Comparison of ENCODE assay signal across 24 cellular contexts in genomic region chr20:51545515-51545914, GRCh38. TPM values are rescaled to one million over a fixed set of nuclear protein-coding genes. Genes with fewer than 3 reads are reported as not detected.
DNase-seq lines count a peak whose midpoint lies in the region; ATAC-seq, FAIRE-seq and TF ChIP-seq lines count a peak whose summit lies in the region.
"Had no signal": no experiment of that assay in that cellular context is flagged by ENCODE, and none has a peak within 500 bp of the region (broad histone marks: within the 10 kb centered on the region; RNA-seq: fewer than 3 reads in every experiment).

No MANE protein-coding gene starts in this region.

- no peaks in the 10 kb centered on the region for H3K36me3 ChIP-seq in GM12878 (ENCODE audit: control insufficient read depth in 2 of 2, insufficient read depth in 2 of 2, low read length in 1 of 2)
- H3K36me3 ChIP-seq in endothelial cell of umbilical vein (ENCODE audit: control insufficient read depth in 2 of 2, extremely low read depth in 1 of 2, insufficient read depth in 2 of 2, low read length in 2 of 2) = no peaks in the 10 kb centered on the region
- H3K36me3 ChIP-seq: BLaER1 had no signal

- SMC1A ChIA-PET in GM12878 (lab: Charles Lee; ENCODE audit: uncharacterized antibody, unreplicated experiment) = no interaction called here

- H3K9ac ChIP-seq in GM12878 (ENCODE audit: control insufficient read depth, insufficient read depth, low read length) = no peak overlapping the region
- H3K9ac ChIP-seq in endothelial cell of umbilical vein (replicated peaks; ENCODE audit: extremely low read depth, insufficient read depth, low read length) = no peak overlapping the region
- H3K9ac ChIP-seq: BLaER1 had no signal

- TF ChIP-seq POLR2A in A549 (IDR thresholded peaks at IDR 0.05; ENCODE audit: low read length) (no peak), GM12878 (IDR thresholded peaks at IDR 0.05; ENCODE audit: low read depth, low read length) (no peak), endothelial cell of umbilical vein (IDR thresholded peaks at IDR 0.05; ENCODE audit: low read depth, low read length) (no peak)

- TF ChIP-seq RAD21 in A549 (conservative IDR thresholded peaks at IDR 0.05 in 1 of 2, IDR thresholded peaks at IDR 0.05 in 1 of 2) (no peak), GM12878 (IDR thresholded peaks at IDR 0.05; ENCODE audit: insufficient read depth, low read depth, low read length) (no peak)

- intact Hi-C loops in CD14-positive monocyte (cut with micrococcal nuclease) (no loop called here), GM12878 (cut with micrococcal nuclease; ENCODE audit: unreplicated experiment) (no loop called here), endothelial cell of umbilical vein (cut with micrococcal nuclease) (no loop called here), posterior cingulate gyrus (cut with DNase I) (no loop called here)

- H3K27ac ChIP-seq in A549 = no peak overlapping the region
- H3K27ac ChIP-seq in GM12878 (ENCODE audit: control insufficient read depth, insufficient read depth) = no peak overlapping the region
- no peak overlapping the region for H3K27ac ChIP-seq in endothelial cell of umbilical vein (ENCODE audit: insufficient read depth, low read depth, low read length)
- H3K27ac ChIP-seq: BLaER1, C4-2B had no signal

- RAD21 ChIA-PET in GM12878 (lab: Charles Lee; ENCODE audit: unreplicated experiment) = no interaction called here

- peaks cover 39 to 47% (median 43%) of the 10 kb centered on the region in 3 donors for H3K27me3 Mint-ChIP-seq in CD14-positive monocyte (ENCODE audit: low read depth in 3 of 3)
- H3K27me3 Mint-ChIP-seq: CD4-positive, alpha-beta T cell had no signal

- DNase-seq in A549 (ENCODE audit: low read depth in 1 of 2, low spot score in 1 of 2) = no peak
- no peak for DNase-seq in CD14-positive monocyte (ENCODE audit: low spot score)
- DNase-seq in GM12878 (ENCODE audit: low read depth, low spot score) = no peak
- DNase-seq in endothelial cell of umbilical vein (ENCODE audit: low read depth, low spot score) = no peak
- DNase-seq in stimulated activated CD4-positive, alpha-beta T cell treated with anti-CD3 and anti-CD28 coated beads, Interleukin-15, amount 100 ng/mL, for 24 hours = no peak
- DNase-seq in posterior cingulate gyrus = no peak
- DNase-seq in stimulated activated CD4-positive, alpha-beta T cell treated with anti-CD3 and anti-CD28 coated beads, Interleukin-2, amount 100 ng/mL, for 24 hours = no peak
- no peak for DNase-seq in NCI-H1436 treated with DMSO at 0.1 percent for 48 hours (lab: John Stamatoyannopoulos, UW)
- DNase-seq: CD4-positive, alpha-beta T cell; CD8-positive, alpha-beta memory T cell; DMS 273 treated with DMSO at 0.1 percent for 48 hours; DMS79; EL; GDM1; H9; HFFc6 had no signal

- CTCF ChIA-PET in A549 (lab: Yijun Ruan, JAX) = interaction anchor here (1.2 to 1.5 kb wide), 3 partner anchors 9 to 160 kb away, joined by 3 to 5 read pairs (median 4); no protein-coding TSS in a partner anchor
- CTCF ChIA-PET in GM12878 (lab: Yijun Ruan, JAX) = interaction anchor here (6.9 kb wide), 1 partner anchor 159 kb away, joined by 28 read pairs; no protein-coding TSS in a partner anchor
- CTCF ChIA-PET in endothelial cell of umbilical vein (lab: Charles Lee) = interaction anchor here (1.6 to 4.9 kb wide), 2 partner anchors 8 to 50 kb away, joined by 4 to 42 read pairs; no protein-coding TSS in a partner anchor

- BruUV-seq in GM12878 (replicated peaks; lab: Mats Ljungman, UMichigan) (no TSS peak), endothelial cell of umbilical vein (replicated peaks; lab: Mats Ljungman, UMichigan) (no TSS peak)

- peaks cover 16% of the 10 kb centered on the region for H3K4me1 Mint-ChIP-seq in CD14-positive monocyte

- no peak for ATAC-seq in A549
- no peak for ATAC-seq in GM12878
- ATAC-seq: GM23338, HCT116 had no signal

- TF ChIP-seq CTCF in A549 (IDR thresholded peaks at IDR 0.05) (no peak), CD14-positive monocyte (IDR thresholded peaks at IDR 0.05) (peak; percentile 23), GM12878 (IDR thresholded peaks at IDR 0.05 in 2 of 3, conservative IDR thresholded peaks at IDR 0.05 in 1 of 3; ENCODE audit: control insufficient read depth in 2 of 3, extremely low read depth in 1 of 3, insufficient read depth in 1 of 3, low read depth in 3 of 3, low read length in 3 of 3) (no peak), endothelial cell of umbilical vein (IDR thresholded peaks at IDR 0.05; ENCODE audit: extremely low read depth in 1 of 2, insufficient read depth in 1 of 2, low read depth in 1 of 2, low read length in 2 of 2) (no peak)

- H3K9me3 ChIP-seq in A549 = no peaks in the 10 kb centered on the region
- no peaks in the 10 kb centered on the region; the same call in 2 of the 3 replicates for H3K9me3 ChIP-seq in GM12878 (replicated peaks; ENCODE audit: control insufficient read depth, insufficient read depth, low read length)
- no peaks in the 10 kb centered on the region for H3K9me3 ChIP-seq in endothelial cell of umbilical vein (replicated peaks; ENCODE audit: control insufficient read depth, insufficient read depth, low read length)
- H3K9me3 ChIP-seq: BLaER1 had no signal

- WGBS in A549 (ENCODE audit: missing lambda C conversion rate) = 53% methylated on average over 2 of the region's 2 CpGs
- WGBS in GM12878 (ENCODE audit: insufficient coverage, insufficient replicate concordance, low lambda C conversion rate, missing lambda C conversion rate) = 26% methylated on average over 2 of the region's 2 CpGs

- no peak overlapping the region for H3K27ac Mint-ChIP-seq in CD14-positive monocyte
- H3K27ac Mint-ChIP-seq: B cell; CD4-positive, alpha-beta T cell; GM23338; H9; HFFc6 had no signal

- H3K79me2 ChIP-seq in GM12878 (ENCODE audit: control insufficient read depth, insufficient read depth, low read length) (peaks cover 15% of the 10 kb centered on the region), endothelial cell of umbilical vein (ENCODE audit: control insufficient read depth, insufficient read depth, low read length) (no peaks in the 10 kb centered on the region)

- H3K9me3 Mint-ChIP-seq in CD14-positive monocyte = peaks cover 0 to 6% (median 2%) of the 10 kb centered on the region in 7 donors
- H3K9me3 Mint-ChIP-seq: CD4-positive, alpha-beta T cell; CD8-positive, alpha-beta memory T cell; H9; HFFc6 had no signal

- H3K4me3 Mint-ChIP-seq in CD14-positive monocyte = no peak overlapping the region
- H3K4me3 Mint-ChIP-seq: B cell, GM23338, H9, HFFc6 had no signal

- H3K27me3 ChIP-seq in GM12878 (replicated peaks in 1 of 2; ENCODE audit: control insufficient read depth in 2 of 2, insufficient read depth in 2 of 2, low read length in 1 of 2) = no peaks in the 10 kb centered on the region; a peak in 2 of 4 replicates
- H3K27me3 ChIP-seq in endothelial cell of umbilical vein (ENCODE audit: control insufficient read depth in 2 of 2, insufficient read depth in 2 of 2, low read length in 2 of 2) = peaks cover 0 to 5% of the 10 kb centered on the region in 2 experiments
- H3K27me3 ChIP-seq: BLaER1 had no signal

- TF ChIP-seq EP300 in A549 (IDR thresholded peaks at IDR 0.05) = no peak
- TF ChIP-seq EP300 in GM12878 (IDR thresholded peaks at IDR 0.05; ENCODE audit: borderline replicate concordance in 1 of 2, control insufficient read depth in 1 of 2, low read depth in 2 of 2, low read length in 2 of 2) = no peak

- no peaks in the 10 kb centered on the region for H3K9me1 ChIP-seq in endothelial cell of umbilical vein (replicated peaks; ENCODE audit: control insufficient read depth, extremely low read depth, insufficient read depth, low read length)

- no peak for FAIRE-seq in A549 (lab: Jason Lieb, UNC)
- FAIRE-seq in GM12878 (lab: Jason Lieb, UNC) = no peak
- peak; percentile 64 for FAIRE-seq in endothelial cell of umbilical vein (lab: Jason Lieb, UNC)
- FAIRE-seq: D721Med, GM12891, GM18507 had no signal

- H3K4me2 ChIP-seq in A549 = no peak overlapping the region
- no peak overlapping the region for H3K4me2 ChIP-seq in GM12878 (ENCODE audit: control insufficient read depth, insufficient read depth)
- no peak overlapping the region for H3K4me2 ChIP-seq in endothelial cell of umbilical vein (ENCODE audit: insufficient read depth, low read length)
- H3K4me2 ChIP-seq: BLaER1, GM23338 had no signal

- dilution Hi-C loops in endothelial cell of umbilical vein (cut with MboI; ENCODE audit: extremely low pct_ligation_motif_present, low sequenced_read_pairs) = no loop called here

- H2AFZ ChIP-seq in GM12878 (ENCODE audit: control insufficient read depth, low read depth, low read length) (no peak overlapping the region), endothelial cell of umbilical vein (ENCODE audit: low read depth, low read length) (no peak overlapping the region)
- H2AFZ ChIP-seq: GM23338 had no signal

- H3K4me3 ChIP-seq in A549 = no peak overlapping the region
- no peak overlapping the region for H3K4me3 ChIP-seq in GM12878
- no peak overlapping the region for H3K4me3 ChIP-seq in endothelial cell of umbilical vein (replicated peaks in 1 of 3; ENCODE audit: insufficient read depth in 1 of 3, low read depth in 1 of 3, low read length in 3 of 3)
- H3K4me3 ChIP-seq: BLaER1, GM23338 had no signal

- H3K4me1 ChIP-seq in A549 (peaks cover under 1% of the 10 kb centered on the region; the same call in 1 of the 3 replicates), GM12878 (ENCODE audit: control insufficient read depth, insufficient read depth, low read length) (peaks cover 9% of the 10 kb centered on the region), endothelial cell of umbilical vein (ENCODE audit: control insufficient read depth, extremely low read depth, insufficient read depth, low read length) (peaks cover 21% of the 10 kb centered on the region)

- POLR2A ChIA-PET in A549 (lab: Yijun Ruan, JAX) = no interaction called here
- POLR2A ChIA-PET in GM12878 (lab: Charles Lee) = no interaction called here
- POLR2A ChIA-PET in endothelial cell of umbilical vein (lab: Charles Lee) = no interaction called here

- H3K36me3 Mint-ChIP-seq in CD14-positive monocyte = no peaks in the 10 kb centered on the region

- H4K20me1 ChIP-seq in GM12878 (ENCODE audit: control insufficient read depth, insufficient read depth) (no peaks in the 10 kb centered on the region), endothelial cell of umbilical vein (replicated peaks; ENCODE audit: control insufficient read depth, extremely low read depth, insufficient read depth, low read length) (no peaks in the 10 kb centered on the region)
- H4K20me1 ChIP-seq: BLaER1 had no signal

- in situ Hi-C loops in GM12878 (cut with MboI) = no loop called here

RNA-seq across cellular contexts. Expression of gene NFATC2, which starts 3.0 kb away (rescaled TPM):
- polyA plus RNA-seq in A549 (2011; rRNA removed) = 1.6 and 2.4 TPM in 2 replicates
- polyA plus RNA-seq in A549 (2012; cell fraction: cytosol; rRNA removed) = 0.81 and 1.2 TPM in 2 replicates
- polyA plus RNA-seq in A549 (2012; cell fraction: nucleus; rRNA removed) = 1.7 and 1.8 TPM in 2 replicates
- 0.75 to 0.99 TPM (median 0.75 TPM) in 3 replicates for polyA plus RNA-seq in A549 (2017; fragmentation: RNase III; extraction: RNeasy Plus Mini Kit Qiagen cat#74134 plus additional on column Dnase treatment)
- 1.4 and 2.4 TPM in 2 replicates for polyA minus RNA-seq in A549 (2011; rRNA and poly(A)+ RNA removed)
- polyA plus RNA-seq in CD14-positive monocyte = under 1 TPM; 0.03 to 0.18 TPM
- 24.0 and 24.8 TPM in 2 replicates for total RNA-seq in GM12878 (2013; cell fraction: nucleolus; rRNA removed)
- total RNA-seq in GM12878 (2014; rRNA removed) = 5.1 TPM in 2 replicates
- total RNA-seq in GM12878 (2014; rRNA removed; fragmentation: Illumina TruSeq; extraction: Trizol) = 3.7 and 4.3 TPM in 2 replicates
- total RNA-seq in GM12878 (2021) = 17.5 and 20.0 TPM in 2 replicates
- 4.4 TPM for polyA plus RNA-seq in GM12878 (2011; ENCODE audit: low read depth)
- polyA plus RNA-seq in GM12878 (2011; rRNA removed) = 7.6 and 7.9 TPM in 2 replicates
- polyA plus RNA-seq in GM12878 (2011; cell fraction: cytosol; rRNA removed) = 5.2 and 9.2 TPM in 2 replicates
- polyA plus RNA-seq in GM12878 (2011; cell fraction: nucleus; rRNA removed) = 15.6 and 22.7 TPM in 2 replicates
- 5.3 and 9.1 TPM in 2 replicates for polyA plus RNA-seq in GM12878 (2012)
- 12.3 and 12.7 TPM in 2 replicates for polyA plus RNA-seq in GM12878 (2014; fragmentation: Illumina TruSeq; extraction: Trizol)
- 1 to 10 TPM; 3.3 to 7.3 TPM for polyA plus RNA-seq in GM12878 (2014; fragmentation: Nextera tagmentation; extraction: Ambion mirVana)
- 5.6 and 6.8 TPM in 2 replicates for polyA plus RNA-seq in GM12878 (2014; rRNA removed)
- 1 to 10 TPM; 7.3 to 7.7 TPM for polyA plus RNA-seq in GM12878 (2016; fragmentation: Nextera tagmentation; extraction: Ambion mirVana)
- 12.2 and 12.7 TPM in 2 replicates for polyA minus RNA-seq in GM12878 (2011; rRNA and poly(A)+ RNA removed)
- polyA minus RNA-seq in GM12878 (2011; cell fraction: cytosol; rRNA and poly(A)+ RNA removed) = 11.8 and 12.8 TPM in 2 replicates
- polyA minus RNA-seq in GM12878 (2011; cell fraction: nucleus; rRNA and poly(A)+ RNA removed) = 10.2 and 22.1 TPM in 2 replicates
- total RNA-seq in endothelial cell of umbilical vein = 12.9 and 13.0 TPM in 2 replicates
- 2.0 and 3.1 TPM in 2 replicates for polyA plus RNA-seq in endothelial cell of umbilical vein
- 3.6 and 3.7 TPM in 2 replicates for polyA plus RNA-seq in endothelial cell of umbilical vein (2011; cell fraction: cytosol; rRNA removed)
- 8.8 and 9.8 TPM in 2 replicates for polyA plus RNA-seq in endothelial cell of umbilical vein (2011; cell fraction: nucleus; rRNA removed)
- polyA plus RNA-seq in endothelial cell of umbilical vein (2012) = 5.0 and 6.5 TPM in 2 replicates
- 4.4 and 8.0 TPM in 2 replicates for polyA minus RNA-seq in endothelial cell of umbilical vein
- not detected for polyA minus RNA-seq in endothelial cell of umbilical vein (2011; cell fraction: cytosol; rRNA and poly(A)+ RNA removed)
- polyA minus RNA-seq in endothelial cell of umbilical vein (2011; cell fraction: nucleus; rRNA and poly(A)+ RNA removed) = 16.8 and 24.5 TPM in 2 replicates
